4 cellular contexts compared by ENCODE assay signal in genomic region chr4:114590360-114590759, GRCh38. TPM values are rescaled to one million over a fixed set of nuclear protein-coding genes. Genes with fewer than 3 reads are reported as not detected.
DNase-seq lines count a peak whose midpoint lies in the region; ATAC-seq lines count a peak whose summit lies in the region.
"Not testable (repeated sequence)": the region's sequence is repeated elsewhere in the genome, so short reads cannot be mapped to it uniquely, and the experiment has no call there.
"Had no signal": no experiment of that assay in that cellular context is flagged by ENCODE, and none has a peak within 500 bp of the region (broad histone marks: within the 10 kb centered on the region; RNA-seq: fewer than 3 reads in every experiment).

No MANE protein-coding gene starts in this region.

- H3K27ac Mint-ChIP-seq in activated T-helper 17 cell treated with anti-CD3 and anti-CD28 coated beads, Interleukin-2, amount 50 U/mL, for 72 hours; stimulated activated effector memory CD8-positive, alpha-beta T cell treated with anti-CD3 and anti-CD28 coated beads, Interleukin-12 subunit alpha, Interleukin-12 subunit beta, amount 100 ng/mL, for 72 hours: not testable (repeated sequence)

- DNase-seq in stimulated activated effector memory CD8-positive, alpha-beta T cell treated with anti-CD3 and anti-CD28 coated beads, Interleukin-12 subunit alpha, Interleukin-12 subunit beta, amount 100 ng/mL, for 72 hours (ENCODE audit: low spot score in 2 of 2): not testable (repeated sequence)

- H3K4me1 Mint-ChIP-seq in activated T-helper 17 cell treated with anti-CD3 and anti-CD28 coated beads, Interleukin-2, amount 50 U/mL, for 72 hours; stimulated activated effector memory CD8-positive, alpha-beta T cell treated with anti-CD3 and anti-CD28 coated beads, Interleukin-12 subunit alpha, Interleukin-12 subunit beta, amount 100 ng/mL, for 72 hours: not testable (repeated sequence)

- H3K36me3 Mint-ChIP-seq in activated T-helper 17 cell treated with anti-CD3 and anti-CD28 coated beads, Interleukin-2, amount 50 U/mL, for 72 hours (ENCODE audit: low read depth); stimulated activated effector memory CD8-positive, alpha-beta T cell treated with anti-CD3 and anti-CD28 coated beads, Interleukin-12 subunit alpha, Interleukin-12 subunit beta, amount 100 ng/mL, for 72 hours: not testable (repeated sequence)

- not testable (repeated sequence) for H3K27me3 Mint-ChIP-seq in activated T-helper 17 cell treated with anti-CD3 and anti-CD28 coated beads, Interleukin-2, amount 50 U/mL, for 72 hours

- peak; percentile 44 for ATAC-seq in activated T-helper 17 cell treated with anti-CD3 and anti-CD28 coated beads, Interleukin-2, amount 50 U/mL, for 72 hours (replicated peaks)
- peak; percentile 76 for ATAC-seq in stimulated activated effector memory CD8-positive, alpha-beta T cell treated with anti-CD3 and anti-CD28 coated beads, Interleukin-12 subunit alpha, Interleukin-12 subunit beta, amount 100 ng/mL, for 72 hours

- H3K4me3 Mint-ChIP-seq in activated T-helper 17 cell treated with anti-CD3 and anti-CD28 coated beads, Interleukin-2, amount 50 U/mL, for 72 hours; stimulated activated effector memory CD8-positive, alpha-beta T cell treated with anti-CD3 and anti-CD28 coated beads, Interleukin-12 subunit alpha, Interleukin-12 subunit beta, amount 100 ng/mL, for 72 hours: not testable (repeated sequence)

- H3K9me3 Mint-ChIP-seq in activated T-helper 17 cell treated with anti-CD3 and anti-CD28 coated beads, Interleukin-2, amount 50 U/mL, for 72 hours; stimulated activated effector memory CD8-positive, alpha-beta T cell treated with anti-CD3 and anti-CD28 coated beads, Interleukin-12 subunit alpha, Interleukin-12 subunit beta, amount 100 ng/mL, for 72 hours: not testable (repeated sequence)

RNA-seq across cellular contexts. Expression of gene UGT8, which starts 8.2 kb away (rescaled TPM):
- total RNA-seq in activated T-helper 17 cell treated with anti-CD3 and anti-CD28 coated beads, Interleukin-2, amount 50 U/mL, for 72 hours: 1 to 10 TPM in 1 of 2 donors, under 1 TPM in 1; 0.82 to 1.4 TPM
- total RNA-seq: A172; CD4-positive, CD25-positive, alpha-beta regulatory T cell had no signal
